In genomic region chr3:66501483-66502266, GRCh38 we compare ENCODE assay signal across 1 cellular context.
TF ChIP-seq lines count a peak whose summit lies in the region.

No MANE protein-coding gene starts in this region.

TF ChIP-seq in H1, 55 proteins besides CTCF, POLR2A, EP300 and RAD21 (continued from another document):
- no peak for TF ChIP-seq PHF8 (conservative IDR thresholded peaks at IDR 0.05; ENCODE audit: low read depth, low read length)
- TF ChIP-seq, protein P1, sequence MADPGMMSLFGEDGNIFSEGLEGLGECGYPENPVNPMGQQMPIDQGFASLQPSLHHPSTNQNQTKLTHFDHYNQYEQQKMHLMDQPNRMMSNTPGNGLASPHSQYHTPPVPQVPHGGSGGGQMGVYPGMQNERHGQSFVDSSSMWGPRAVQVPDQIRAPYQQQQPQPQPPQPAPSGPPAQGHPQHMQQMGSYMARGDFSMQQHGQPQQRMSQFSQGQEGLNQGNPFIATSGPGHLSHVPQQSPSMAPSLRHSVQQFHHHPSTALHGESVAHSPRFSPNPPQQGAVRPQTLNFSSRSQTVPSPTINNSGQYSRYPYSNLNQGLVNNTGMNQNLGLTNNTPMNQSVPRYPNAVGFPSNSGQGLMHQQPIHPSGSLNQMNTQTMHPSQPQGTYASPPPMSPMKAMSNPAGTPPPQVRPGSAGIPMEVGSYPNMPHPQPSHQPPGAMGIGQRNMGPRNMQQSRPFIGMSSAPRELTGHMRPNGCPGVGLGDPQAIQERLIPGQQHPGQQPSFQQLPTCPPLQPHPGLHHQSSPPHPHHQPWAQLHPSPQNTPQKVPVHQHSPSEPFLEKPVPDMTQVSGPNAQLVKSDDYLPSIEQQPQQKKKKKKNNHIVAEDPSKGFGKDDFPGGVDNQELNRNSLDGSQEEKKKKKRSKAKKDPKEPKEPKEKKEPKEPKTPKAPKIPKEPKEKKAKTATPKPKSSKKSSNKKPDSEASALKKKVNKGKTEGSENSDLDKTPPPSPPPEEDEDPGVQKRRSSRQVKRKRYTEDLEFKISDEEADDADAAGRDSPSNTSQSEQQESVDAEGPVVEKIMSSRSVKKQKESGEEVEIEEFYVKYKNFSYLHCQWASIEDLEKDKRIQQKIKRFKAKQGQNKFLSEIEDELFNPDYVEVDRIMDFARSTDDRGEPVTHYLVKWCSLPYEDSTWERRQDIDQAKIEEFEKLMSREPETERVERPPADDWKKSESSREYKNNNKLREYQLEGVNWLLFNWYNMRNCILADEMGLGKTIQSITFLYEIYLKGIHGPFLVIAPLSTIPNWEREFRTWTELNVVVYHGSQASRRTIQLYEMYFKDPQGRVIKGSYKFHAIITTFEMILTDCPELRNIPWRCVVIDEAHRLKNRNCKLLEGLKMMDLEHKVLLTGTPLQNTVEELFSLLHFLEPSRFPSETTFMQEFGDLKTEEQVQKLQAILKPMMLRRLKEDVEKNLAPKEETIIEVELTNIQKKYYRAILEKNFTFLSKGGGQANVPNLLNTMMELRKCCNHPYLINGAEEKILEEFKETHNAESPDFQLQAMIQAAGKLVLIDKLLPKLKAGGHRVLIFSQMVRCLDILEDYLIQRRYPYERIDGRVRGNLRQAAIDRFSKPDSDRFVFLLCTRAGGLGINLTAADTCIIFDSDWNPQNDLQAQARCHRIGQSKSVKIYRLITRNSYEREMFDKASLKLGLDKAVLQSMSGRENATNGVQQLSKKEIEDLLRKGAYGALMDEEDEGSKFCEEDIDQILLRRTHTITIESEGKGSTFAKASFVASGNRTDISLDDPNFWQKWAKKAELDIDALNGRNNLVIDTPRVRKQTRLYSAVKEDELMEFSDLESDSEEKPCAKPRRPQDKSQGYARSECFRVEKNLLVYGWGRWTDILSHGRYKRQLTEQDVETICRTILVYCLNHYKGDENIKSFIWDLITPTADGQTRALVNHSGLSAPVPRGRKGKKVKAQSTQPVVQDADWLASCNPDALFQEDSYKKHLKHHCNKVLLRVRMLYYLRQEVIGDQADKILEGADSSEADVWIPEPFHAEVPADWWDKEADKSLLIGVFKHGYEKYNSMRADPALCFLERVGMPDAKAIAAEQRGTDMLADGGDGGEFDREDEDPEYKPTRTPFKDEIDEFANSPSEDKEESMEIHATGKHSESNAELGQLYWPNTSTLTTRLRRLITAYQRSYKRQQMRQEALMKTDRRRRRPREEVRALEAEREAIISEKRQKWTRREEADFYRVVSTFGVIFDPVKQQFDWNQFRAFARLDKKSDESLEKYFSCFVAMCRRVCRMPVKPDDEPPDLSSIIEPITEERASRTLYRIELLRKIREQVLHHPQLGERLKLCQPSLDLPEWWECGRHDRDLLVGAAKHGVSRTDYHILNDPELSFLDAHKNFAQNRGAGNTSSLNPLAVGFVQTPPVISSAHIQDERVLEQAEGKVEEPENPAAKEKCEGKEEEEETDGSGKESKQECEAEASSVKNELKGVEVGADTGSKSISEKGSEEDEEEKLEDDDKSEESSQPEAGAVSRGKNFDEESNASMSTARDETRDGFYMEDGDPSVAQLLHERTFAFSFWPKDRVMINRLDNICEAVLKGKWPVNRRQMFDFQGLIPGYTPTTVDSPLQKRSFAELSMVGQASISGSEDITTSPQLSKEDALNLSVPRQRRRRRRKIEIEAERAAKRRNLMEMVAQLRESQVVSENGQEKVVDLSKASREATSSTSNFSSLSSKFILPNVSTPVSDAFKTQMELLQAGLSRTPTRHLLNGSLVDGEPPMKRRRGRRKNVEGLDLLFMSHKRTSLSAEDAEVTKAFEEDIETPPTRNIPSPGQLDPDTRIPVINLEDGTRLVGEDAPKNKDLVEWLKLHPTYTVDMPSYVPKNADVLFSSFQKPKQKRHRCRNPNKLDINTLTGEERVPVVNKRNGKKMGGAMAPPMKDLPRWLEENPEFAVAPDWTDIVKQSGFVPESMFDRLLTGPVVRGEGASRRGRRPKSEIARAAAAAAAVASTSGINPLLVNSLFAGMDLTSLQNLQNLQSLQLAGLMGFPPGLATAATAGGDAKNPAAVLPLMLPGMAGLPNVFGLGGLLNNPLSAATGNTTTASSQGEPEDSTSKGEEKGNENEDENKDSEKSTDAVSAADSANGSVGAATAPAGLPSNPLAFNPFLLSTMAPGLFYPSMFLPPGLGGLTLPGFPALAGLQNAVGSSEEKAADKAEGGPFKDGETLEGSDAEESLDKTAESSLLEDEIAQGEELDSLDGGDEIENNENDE (IDR thresholded peaks at IDR 0.05; ENCODE audit: insufficient replicate concordance, low read length): no peak
- no peak for TF ChIP-seq MAFK (IDR thresholded peaks at IDR 0.05; ENCODE audit: low read depth, low read length)
- TF ChIP-seq ASH2L (IDR thresholded peaks at IDR 0.05; ENCODE audit: low read length): no peak
- no peak for TF ChIP-seq FOSL1 (IDR thresholded peaks at IDR 0.05; ENCODE audit: insufficient read depth, low read depth, low read length)
- TF ChIP-seq BCL11A (IDR thresholded peaks at IDR 0.05; ENCODE audit: low read depth in 2 of 2, low read length in 2 of 2): no peak
- TF ChIP-seq SIRT6 (IDR thresholded peaks at IDR 0.05; ENCODE audit: low read length): no peak
- TF ChIP-seq CREB1 (IDR thresholded peaks at IDR 0.05): no peak
- no peak for TF ChIP-seq POU5F1 (IDR thresholded peaks at IDR 0.05; ENCODE audit: low read depth, low read length)
- TF ChIP-seq CHD1 (IDR thresholded peaks at IDR 0.05; ENCODE audit: low read depth, low read length): no peak
- TF ChIP-seq TEAD4 (IDR thresholded peaks at IDR 0.05; ENCODE audit: low read depth, low read length): no peak
- no peak for TF ChIP-seq CHD2 (IDR thresholded peaks at IDR 0.05; ENCODE audit: low read length)
